In the genomic region with DNA sequence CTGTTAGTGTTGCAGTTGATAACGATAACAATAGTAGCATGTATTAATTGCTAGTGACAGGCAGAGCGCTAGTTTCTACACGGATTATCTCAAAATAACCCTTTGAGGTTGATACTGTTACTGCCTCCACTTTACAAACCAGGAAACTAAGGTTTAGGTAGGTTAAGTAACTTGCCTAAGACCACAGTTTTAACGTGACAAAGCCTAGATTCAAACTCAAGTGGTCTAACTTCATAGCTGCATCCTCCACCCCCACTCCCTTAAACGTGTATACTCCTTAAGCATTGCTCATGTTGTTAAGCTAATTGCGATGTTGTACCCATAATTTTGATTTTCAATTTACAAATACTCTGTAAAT, we compare ENCODE assay signal across 1 cellular context.
A peak's percentile ranks its signal among the peaks of the same experiment; 100 is the strongest.
TF ChIP-seq lines count a peak whose summit lies in the region.

No MANE protein-coding gene starts in this region.

TF ChIP-seq in HepG2, 621 proteins besides CTCF, POLR2A, EP300 and RAD21:
- TF ChIP-seq RFX1 (IDR thresholded peaks at IDR 0.05) (no peak), ZNF205 (CRISPR knock-in tag; IDR thresholded peaks at IDR 0.05) (peak; percentile 54; the same call in 1 of the 2 replicates), ZNF503 (CRISPR knock-in tag; IDR thresholded peaks at IDR 0.05) (no peak)
